Comparison of ENCODE assay signal across 15 cellular contexts in genomic region chr4:10074076-10074766, GRCh38. TPM values are rescaled to one million over a fixed set of nuclear protein-coding genes. Genes with fewer than 3 reads are reported as not detected.
DNase-seq lines count a peak whose midpoint lies in the region; ATAC-seq and TF ChIP-seq lines count a peak whose summit lies in the region.
"Had no signal": no experiment of that assay in that cellular context is flagged by ENCODE, and none has a peak within 500 bp of the region (broad histone marks: within the 10 kb centered on the region; RNA-seq: fewer than 3 reads in every experiment).

No MANE protein-coding gene starts in this region.

- TF ChIP-seq CTCF in WERI-Rb-1 (IDR thresholded peaks at IDR 0.05; ENCODE audit: low read depth, low read length) (no peak), endothelial cell (IDR thresholded peaks at IDR 0.05; ENCODE audit: unreplicated experiment) (no peak), sigmoid colon (IDR thresholded peaks at IDR 0.05) (no peak), GM10248 (IDR thresholded peaks at IDR 0.05; ENCODE audit: control extremely low read depth, extremely low read depth, low read depth, missing control alignments) (no peak)

- H3K36me3 Mint-ChIP-seq in activated CD8-positive, alpha-beta memory T cell treated with anti-CD3 and anti-CD28 coated beads, Interleukin-2, amount 10 ng/mL, durations not matched to agents 7 days and 5 days = peaks cover 55% of the 10 kb centered on the region
- H3K36me3 Mint-ChIP-seq in endothelial cell (ENCODE audit: low read depth, unreplicated experiment) = peaks cover 42% of the 10 kb centered on the region

- no peak for ATAC-seq in activated CD8-positive, alpha-beta memory T cell treated with anti-CD3 and anti-CD28 coated beads, Interleukin-2, amount 10 ng/mL, durations not matched to agents 7 days and 5 days
- ATAC-seq in left colon = no peak

- TF ChIP-seq EP300 in sigmoid colon (IDR thresholded peaks at IDR 0.05) = no peak

- H3K27me3 ChIP-seq in WERI-Rb-1 (ENCODE audit: insufficient read depth, low read depth, severe bottlenecking) (no peaks in the 10 kb centered on the region), sigmoid colon (no peaks in the 10 kb centered on the region)
- H3K27me3 ChIP-seq: colonic mucosa had no signal

- no peaks in the 10 kb centered on the region for H3K9me3 Mint-ChIP-seq in activated CD8-positive, alpha-beta memory T cell treated with anti-CD3 and anti-CD28 coated beads, Interleukin-2, amount 10 ng/mL, durations not matched to agents 7 days and 5 days (ENCODE audit: low read depth)
- no peaks in the 10 kb centered on the region for H3K9me3 Mint-ChIP-seq in endothelial cell (ENCODE audit: unreplicated experiment)

- intact Hi-C loops in sigmoid colon (cut with DNase I) (no loop called here), left colon (cut with DNase I, micrococcal nuclease) (no loop called here)

- peak overlapping the region; percentile 5 for H3K27ac Mint-ChIP-seq in activated CD8-positive, alpha-beta memory T cell treated with anti-CD3 and anti-CD28 coated beads, Interleukin-2, amount 10 ng/mL, durations not matched to agents 7 days and 5 days
- H3K27ac Mint-ChIP-seq in endothelial cell (ENCODE audit: unreplicated experiment) = peak overlapping the region; percentile 19

- peak overlapping the region; percentile 70 for H3K27ac ChIP-seq in WERI-Rb-1
- H3K27ac ChIP-seq in sigmoid colon = peak overlapping the region in 3 of 4 donors; percentile 2 to 42 (median 28)
- H3K27ac ChIP-seq: colonic mucosa had no signal

- H3K4me3 Mint-ChIP-seq in activated CD8-positive, alpha-beta memory T cell treated with anti-CD3 and anti-CD28 coated beads, Interleukin-2, amount 10 ng/mL, durations not matched to agents 7 days and 5 days = no peak overlapping the region
- peak overlapping the region; percentile 34 for H3K4me3 Mint-ChIP-seq in endothelial cell (ENCODE audit: unreplicated experiment)

- no peaks in the 10 kb centered on the region for H3K27me3 Mint-ChIP-seq in activated CD8-positive, alpha-beta memory T cell treated with anti-CD3 and anti-CD28 coated beads, Interleukin-2, amount 10 ng/mL, durations not matched to agents 7 days and 5 days
- peaks cover 16% of the 10 kb centered on the region for H3K27me3 Mint-ChIP-seq in endothelial cell (ENCODE audit: unreplicated experiment)

- POLR2A ChIA-PET in GM10248 (lab: Yijun Ruan, JAX) = no interaction called here

- DNase-seq in activated CD8-positive, alpha-beta memory T cell treated with anti-CD3 and anti-CD28 coated beads, Interleukin-2, amount 10 ng/mL, durations not matched to agents 7 days and 5 days = no peak
- DNase-seq in activated CD8-positive, alpha-beta memory T cell treated with anti-CD3 and anti-CD28 coated beads for 24 hours = no peak
- DNase-seq in WERI-Rb-1 (peak; percentile 80), endothelial cell (ENCODE audit: low spot score) (no peak), sigmoid colon (peak; percentile 28), GM10248 (ENCODE audit: extremely low spot score) (no peak), GM19238 (ENCODE audit: insufficient read length, low spot score) (no peak), left colon (no peak)
- DNase-seq: activated CD4-positive, alpha-beta T cell treated with anti-CD3 and anti-CD28 coated beads for 1 hour; activated CD8-positive, alpha-beta memory T cell treated with anti-CD3 and anti-CD28 coated beads, Interleukin-2, amount 50 U/mL, for 4 hours; activated naive CD4-positive, alpha-beta T cell treated with Interleukin-2 at 50 U/mL for 16 hours; colonic mucosa; glutamatergic neuron; stimulated activated CD4-positive, alpha-beta T cell treated with anti-CD3 and anti-CD28 coated beads, Interleukin-4, amount 100 ng/mL, for 1 hour had no signal

- H3K4me3 ChIP-seq in WERI-Rb-1 (ENCODE audit: low read depth, low read length) (no peak overlapping the region), sigmoid colon (no peak overlapping the region)
- H3K4me3 ChIP-seq: colonic mucosa had no signal

- peaks cover 0 to 16% (median 4%) of the 10 kb centered on the region in 4 donors for H3K4me1 ChIP-seq in sigmoid colon
- H3K4me1 ChIP-seq: colonic mucosa had no signal

- H3K9me3 ChIP-seq in WERI-Rb-1 (ENCODE audit: severe bottlenecking) (no peaks in the 10 kb centered on the region), sigmoid colon (no peaks in the 10 kb centered on the region)
- H3K9me3 ChIP-seq: colonic mucosa had no signal

- CTCF ChIA-PET in activated CD8-positive, alpha-beta memory T cell treated with anti-CD3 and anti-CD28 coated beads, Interleukin-2, amount 10 ng/mL, durations not matched to agents 7 days and 5 days (lab: Charles Lee) = no interaction called here
- CTCF ChIA-PET in GM10248 (lab: Yijun Ruan, JAX) = interaction anchor here (0.8 to 1.0 kb wide), 2 partner anchors 9 to 11 kb away, joined by 3 read pairs; no protein-coding TSS in a partner anchor

- H3K36me3 ChIP-seq in WERI-Rb-1 (peaks cover 52% of the 10 kb centered on the region), sigmoid colon (peaks cover 39 to 66% (median 55%) of the 10 kb centered on the region in 4 donors)

- no peak for TF ChIP-seq POLR2A in sigmoid colon (IDR thresholded peaks at IDR 0.05)

- 91 to 93% methylated on average over 13 of the region's 13 CpGs for WGBS in sigmoid colon, 2 donors

- H3K4me1 Mint-ChIP-seq in activated CD8-positive, alpha-beta memory T cell treated with anti-CD3 and anti-CD28 coated beads, Interleukin-2, amount 10 ng/mL, durations not matched to agents 7 days and 5 days = peaks cover 6% of the 10 kb centered on the region
- H3K4me1 Mint-ChIP-seq in endothelial cell (ENCODE audit: unreplicated experiment) = peaks cover 4% of the 10 kb centered on the region

RNA-seq across cellular contexts. Expression of gene WDR1, which starts 42.4 kb away (rescaled TPM):
- total RNA-seq in activated CD8-positive, alpha-beta memory T cell treated with anti-CD3 and anti-CD28 coated beads, Interleukin-2, amount 10 ng/mL, durations not matched to agents 7 days and 5 days = 100 to 1,000 TPM; 481 to 538 TPM
- 501 TPM for total RNA-seq in endothelial cell (ENCODE audit: unreplicated experiment)
- 100 to 1,000 TPM; 171 to 267 (median 238) TPM for total RNA-seq in sigmoid colon
- polyA plus RNA-seq in sigmoid colon = 100 to 1,000 TPM; 200 to 267 (median 247) TPM
- total RNA-seq in left colon = 100 to 1,000 TPM; 448 to 457 TPM

RNA-seq across cellular contexts. Expression of gene SLC2A9, which starts 52.9 kb away (rescaled TPM):
- total RNA-seq in activated CD8-positive, alpha-beta memory T cell treated with anti-CD3 and anti-CD28 coated beads, Interleukin-2, amount 10 ng/mL, durations not matched to agents 7 days and 5 days = 1 to 10 TPM; 1.4 to 3.8 TPM
- total RNA-seq in endothelial cell (ENCODE audit: unreplicated experiment) = 0.72 TPM
- total RNA-seq in sigmoid colon = 1 to 10 TPM; 3.9 to 6.7 (median 5.8) TPM
- polyA plus RNA-seq in sigmoid colon = 1 to 10 TPM in 1 of 3 donors, under 1 TPM in 1, not detected in 1; 0.92 to 4.8 TPM
- total RNA-seq in left colon = 1 to 10 TPM; 5.1 to 5.2 TPM
- total RNA-seq: A172 had no signal

Comparison
In these comparisons a context has a peak if more than half of its experiments do, and no peak if none do; other contexts are left out.
1. DNase-seq: peak in WERI-Rb-1 (single experiment) and sigmoid colon (single experiment); none in activated CD8-positive, alpha-beta memory T cell treated with anti-CD3 and anti-CD28 coated beads, Interleukin-2, amount 10 ng/mL, durations not matched to agents 7 days and 5 days (single experiment), activated CD8-positive, alpha-beta memory T cell treated with anti-CD3 and anti-CD28 coated beads for 24 hours (single experiment), endothelial cell (single experiment), GM10248 (single experiment), GM19238 (single experiment) and left colon (0 of 2).